ENCODE assay signal across 25 cellular contexts in genomic region chr4:25927361-25928040, GRCh38. TPM values are rescaled to one million over a fixed set of nuclear protein-coding genes. Genes with fewer than 3 reads are reported as not detected.
A peak's percentile ranks its signal among the peaks of the same experiment; 100 is the strongest.
DNase-seq lines count a peak whose midpoint lies in the region; ATAC-seq and TF ChIP-seq lines count a peak whose summit lies in the region.
"Had no signal": no experiment of that assay in that cellular context is flagged by ENCODE, and none has a peak within 500 bp of the region (broad histone marks: within the 10 kb centered on the region; RNA-seq: fewer than 3 reads in every experiment).

No MANE protein-coding gene starts in this region.

- H3K27me3 ChIP-seq in gastrocnemius medialis: no peaks in the 10 kb centered on the region
- H3K27me3 ChIP-seq: heart left ventricle, ovary had no signal

- no peak for TF ChIP-seq POLR2A in gastrocnemius medialis (IDR thresholded peaks at IDR 0.05)

- no peaks in the 10 kb centered on the region for H3K9me3 ChIP-seq in gastrocnemius medialis
- H3K9me3 ChIP-seq: heart left ventricle, ovary had no signal

- peak overlapping the region; percentile 55 for H3K27ac ChIP-seq in caudate nucleus (ENCODE audit: low read depth, low read length)
- H3K27ac ChIP-seq in gastrocnemius medialis: peak overlapping the region; percentile 56 to 74 (median 63)
- H3K27ac ChIP-seq: ovary had no signal

- H3K36me3 ChIP-seq in gastrocnemius medialis: no peaks in the 10 kb centered on the region
- H3K36me3 ChIP-seq: ovary had no signal

- in situ Hi-C loops in G401 (cut with HindIII; ENCODE audit: low sequenced_read_pairs) (no loop called here), gastrocnemius medialis (cut with MboI; ENCODE audit: low sequenced_read_pairs in 4 of 4) (loop anchor here in 1 of 4 donors (25.0 kb wide), 1 partner anchor 110 kb away; no protein-coding TSS in a partner anchor)

- DNase-seq in G401 (ENCODE audit: low spot score) (peak; percentile 64), NCI-H146 (lab: John Stamatoyannopoulos, UW) (peak; percentile 74), caudate nucleus (lab: John Stamatoyannopoulos, UW) (peak in 6 of 61 donors; percentile 4 to 18 (median 15)), gastrocnemius medialis (no peak), activated gamma-delta T cell treated with Interleukin-2 at 50 U/mL for 16 hours (no peak)
- DNase-seq: ACHN; activated CD4-positive, alpha-beta T cell treated with anti-CD3 and anti-CD28 coated beads, Interleukin-2, amount 10 ng/mL, durations not matched to agents 24 days and 14 days; activated naive CD4-positive, alpha-beta T cell; activated T-cell treated with anti-CD3 and anti-CD28 coated beads, Interleukin-2, amount 50 U/mL, for 4 hours; effector memory CD4-positive, alpha-beta T cell; erythroblast; H9; heart left ventricle; KBM-7; MM.1S; NCI-H187 treated with DMSO at 0.1 percent for 48 hours; nephron progenitor cell; ovary; Right ventricle myocardium superior; stimulated activated CD4-positive, alpha-beta T cell treated with anti-CD3 and anti-CD28 coated beads, Interleukin-2, amount 100 ng/mL, for 24 hours; trophoblast cell had no signal

- no peak for ATAC-seq in gastrocnemius medialis
- ATAC-seq in HG02885 (IDR thresholded peaks at IDR 0.05; ENCODE audit: poor library complexity, unreplicated experiment): no peak
- ATAC-seq in HG03565 (IDR thresholded peaks at IDR 0.05; ENCODE audit: unreplicated experiment): no peak
- no peak for ATAC-seq in GM19351 (IDR thresholded peaks at IDR 0.05; ENCODE audit: unreplicated experiment)
- ATAC-seq: activated T-cell treated with anti-CD3 and anti-CD28 coated beads, Interleukin-2, amount 50 U/mL, for 4 hours had no signal

- H3K4me3 ChIP-seq in gastrocnemius medialis: no peak overlapping the region
- H3K4me3 ChIP-seq: heart left ventricle, lung, ovary had no signal

- peaks cover 40 to 55% of the 10 kb centered on the region in 2 donors for H3K4me1 ChIP-seq in gastrocnemius medialis

- TF ChIP-seq CTCF in gastrocnemius medialis (IDR thresholded peaks at IDR 0.05 in 4 of 5, conservative IDR thresholded peaks at IDR 0.05 in 1 of 5): no peak

- intact Hi-C loops in gastrocnemius medialis (cut with DNase I; ENCODE audit: low total_unique reads): loop anchor here (2.0 to 10.0 kb wide), 4 partner anchors 13 to 485 kb away; partner anchors contain the start of genes RBPJ and SMIM20

RNA-seq across cellular contexts. Expression of gene SMIM20, which starts 13.5 kb away (rescaled TPM):
- 99.6 and 111 TPM in 2 replicates for total RNA-seq in G401 (2014; rRNA removed; shearing (Covaris generic))
- total RNA-seq in gastrocnemius medialis: 10 to 100 TPM; 36.4 to 59.4 (median 48.3) TPM

Comparison
In these comparisons a context has a peak if more than half of its experiments do, and no peak if none do; other contexts are left out.
1. DNase-seq: peak in G401 (single experiment) and NCI-H146 (single experiment); none in gastrocnemius medialis (0 of 2) and activated gamma-delta T cell treated with Interleukin-2 at 50 U/mL for 16 hours (single experiment).